Comparison of ENCODE assay signal across 1 cellular context in genomic region chr16:58129097-58129936, GRCh38.
TF ChIP-seq lines count a peak whose summit lies in the region.

TSS of gene CFAP20 (minus strand) at chr16:58129381. CDS start at chr16:58129115, 266 bp downstream.

TF ChIP-seq in HepG2, 621 proteins besides CTCF, POLR2A, EP300 and RAD21 (continued from another document and continues in another):
- TF ChIP-seq ZNF567 (CRISPR knock-in tag; IDR thresholded peaks at IDR 0.05; ENCODE audit: borderline replicate concordance) (peak; percentile 63; the same call in 1 of the 2 replicates), REXO4 (CRISPR knock-in tag; IDR thresholded peaks at IDR 0.05; ENCODE audit: borderline replicate concordance) (no peak), FOSL1 (CRISPR knock-in tag; IDR thresholded peaks at IDR 0.05; ENCODE audit: borderline replicate concordance) (no peak), SMAD1 (CRISPR knock-in tag; IDR thresholded peaks at IDR 0.05; ENCODE audit: borderline replicate concordance, low read depth) (no peak), ZNF121 (CRISPR knock-in tag; IDR thresholded peaks at IDR 0.05) (peak; percentile 11; the same call in 1 of the 2 replicates), PAXIP1 (CRISPR knock-in tag; conservative IDR thresholded peaks at IDR 0.05) (peak; percentile 82), ZBTB7B (CRISPR knock-in tag; IDR thresholded peaks at IDR 0.05) (peak; percentile 64; the same call in 1 of the 2 replicates), ZNF501 (CRISPR knock-in tag; IDR thresholded peaks at IDR 0.05) (peak; percentile 99), FIP1L1 (IDR thresholded peaks at IDR 0.05; ENCODE audit: borderline replicate concordance, insufficient read depth, low read depth, low read length) (no peak), TBP (CRISPR knock-in tag; IDR thresholded peaks at IDR 0.05) (no peak), SMC3 (IDR thresholded peaks at IDR 0.05; ENCODE audit: low read length) (no peak), TAF15 (IDR thresholded peaks at IDR 0.05; ENCODE audit: low read depth, low read length, poor library complexity, severe bottlenecking) (peak; percentile 90), DMAP1 (CRISPR knock-in tag; IDR thresholded peaks at IDR 0.05) (peak; percentile 99), IKZF5 (CRISPR knock-in tag; IDR thresholded peaks at IDR 0.05) (peak; percentile 97), ZBTB34 (CRISPR knock-in tag; IDR thresholded peaks at IDR 0.05) (peak; percentile 46; the same call in 1 of the 2 replicates), ZNF253 (CRISPR knock-in tag; IDR thresholded peaks at IDR 0.05; ENCODE audit: borderline replicate concordance) (no peak), SIX4 (CRISPR knock-in tag; IDR thresholded peaks at IDR 0.05) (peak; percentile 97), ZNF30 (CRISPR knock-in tag; IDR thresholded peaks at IDR 0.05) (no peak), RAD51 (IDR thresholded peaks at IDR 0.05; ENCODE audit: borderline replicate concordance) (no peak), ZNF615 (CRISPR knock-in tag; IDR thresholded peaks at IDR 0.05; ENCODE audit: borderline replicate concordance) (peak; percentile 84; the same call in 1 of the 2 replicates), ZNF414 (CRISPR knock-in tag; IDR thresholded peaks at IDR 0.05) (peak; percentile 97), ZNF407 (CRISPR knock-in tag; IDR thresholded peaks at IDR 0.05; ENCODE audit: not compliant biosample characterization) (no peak), HNRNPL (IDR thresholded peaks at IDR 0.05; ENCODE audit: low read depth, low read length) (peak; percentile 92), ZFY (CRISPR knock-in tag; IDR thresholded peaks at IDR 0.05) (peak; percentile 95), SNAPC2 (CRISPR knock-in tag; IDR thresholded peaks at IDR 0.05) (peak; percentile 59), AHR (CRISPR knock-in tag; IDR thresholded peaks at IDR 0.05) (0 out of 2 replicates have a peak, but pooled peaks have one; percentile 63), ZNF543 (CRISPR knock-in tag; IDR thresholded peaks at IDR 0.05) (peak; percentile 96), ZNF224 (CRISPR knock-in tag; IDR thresholded peaks at IDR 0.05) (no peak; the same call in 1 of the 2 replicates), ZNF318 (CRISPR knock-in tag; IDR thresholded peaks at IDR 0.05) (no peak), ZFP37 (CRISPR knock-in tag; IDR thresholded peaks at IDR 0.05; ENCODE audit: borderline replicate concordance) (0 out of 2 replicates have a peak, but pooled peaks have one; percentile 75), PHF21A (CRISPR knock-in tag; IDR thresholded peaks at IDR 0.05) (peak; percentile 99), ZNF484 (CRISPR knock-in tag; IDR thresholded peaks at IDR 0.05; ENCODE audit: borderline replicate concordance, low read depth) (0 out of 2 replicates have a peak, but pooled peaks have one; percentile 43), ELF4 (CRISPR knock-in tag; IDR thresholded peaks at IDR 0.05; ENCODE audit: borderline replicate concordance) (peak; percentile 92), ZNF792 (CRISPR knock-in tag; IDR thresholded peaks at IDR 0.05) (peak; percentile 79; the same call in 1 of the 2 replicates)
